Comparison of ENCODE assay signal across 23 cellular contexts in the genomic region with DNA sequence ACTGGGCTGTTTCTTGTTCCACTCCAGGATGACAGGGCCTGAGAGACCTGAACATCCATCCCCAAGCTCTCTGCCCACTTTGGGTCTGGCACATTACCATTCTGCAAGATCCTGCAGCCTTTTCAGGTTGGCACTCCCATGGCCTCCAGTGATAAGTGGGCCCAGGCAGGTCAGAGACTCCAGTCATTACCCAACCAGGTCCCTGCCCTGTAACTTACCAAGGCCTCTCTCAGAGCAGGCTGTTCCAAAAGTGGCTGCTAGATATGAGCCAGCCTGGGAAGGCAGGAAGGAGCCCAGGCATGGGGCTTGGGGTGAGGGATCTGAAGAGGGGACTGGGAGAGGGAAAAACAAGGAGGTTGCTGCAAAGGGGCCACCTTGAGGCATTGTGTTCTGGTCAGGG.
"Had no signal": no experiment of that assay in that cellular context is flagged by ENCODE, and none has a peak within 500 bp of the region (broad histone marks: within the 10 kb centered on the region; RNA-seq: fewer than 3 reads in every experiment).

No MANE protein-coding gene starts in this region.

- H3K27ac ChIP-seq: dorsolateral prefrontal cortex, gastroesophageal sphincter, hepatocyte, pancreas, psoas muscle, thoracic aorta had no signal

- H3K9me3 Mint-ChIP-seq: activated T-cell treated with anti-CD3 and anti-CD28 coated beads, Interleukin-2, amount 50 U/mL, for 24 hours; activated T-helper 17 cell treated with anti-CD3 and anti-CD28 coated beads, Interleukin-2, amount 50 U/mL, for 72 hours; natural killer cell treated with Interleukin-12 subunit alpha and Interleukin-12 subunit beta and Interleukin-15 and Interleukin-18, amount 100 ng/mL, for 72 hours had no signal

- H3K4me3 Mint-ChIP-seq: activated T-cell treated with anti-CD3 and anti-CD28 coated beads, Interleukin-2, amount 50 U/mL, for 24 hours; activated T-helper 17 cell treated with anti-CD3 and anti-CD28 coated beads, Interleukin-2, amount 50 U/mL, for 72 hours; effector memory CD8-positive, alpha-beta T cell; natural killer cell treated with Interleukin-12 subunit alpha and Interleukin-12 subunit beta and Interleukin-15 and Interleukin-18, amount 100 ng/mL, for 72 hours; T-cell had no signal

- H3K4me1 Mint-ChIP-seq: activated T-helper 17 cell treated with anti-CD3 and anti-CD28 coated beads, Interleukin-2, amount 50 U/mL, for 72 hours had no signal

- H3K4me1 ChIP-seq: gastroesophageal sphincter, pancreas had no signal

- FAIRE-seq: pancreas, urothelium cell line had no signal

- H3K9me3 ChIP-seq: pancreas had no signal

- H2AFZ ChIP-seq: hepatocyte had no signal

- H3K27me3 ChIP-seq: dorsolateral prefrontal cortex, gastroesophageal sphincter, hepatocyte, pancreas had no signal

- H3K36me3 Mint-ChIP-seq: natural killer cell treated with Interleukin-12 subunit alpha and Interleukin-12 subunit beta and Interleukin-15 and Interleukin-18, amount 100 ng/mL, for 72 hours had no signal

- H3K27me3 Mint-ChIP-seq: activated T-cell treated with anti-CD3 and anti-CD28 coated beads, Interleukin-2, amount 50 U/mL, for 24 hours; activated T-helper 17 cell treated with anti-CD3 and anti-CD28 coated beads, Interleukin-2, amount 50 U/mL, for 72 hours; T-cell had no signal

- H3K4me3 ChIP-seq: dorsolateral prefrontal cortex, gastroesophageal sphincter, hepatocyte, mucosa of descending colon, pancreas, psoas muscle, thoracic aorta had no signal

- H3K36me3 ChIP-seq: thoracic aorta had no signal

- H3K27ac Mint-ChIP-seq: activated T-cell treated with anti-CD3 and anti-CD28 coated beads, Interleukin-2, amount 50 U/mL, for 24 hours; activated T-helper 17 cell treated with anti-CD3 and anti-CD28 coated beads, Interleukin-2, amount 50 U/mL, for 72 hours; effector memory CD8-positive, alpha-beta T cell; natural killer cell treated with Interleukin-12 subunit alpha and Interleukin-12 subunit beta and Interleukin-15 and Interleukin-18, amount 100 ng/mL, for 72 hours; T-cell had no signal

- H3K4me2 ChIP-seq: hepatocyte had no signal

- DNase-seq: activated CD4-positive, alpha-beta T cell treated with anti-CD3 and anti-CD28 coated beads for 4 hours; activated CD8-positive, alpha-beta memory T cell treated with anti-CD3 and anti-CD28 coated beads for 24 hours; activated naive CD4-positive, alpha-beta T cell; activated T-cell treated with anti-CD3 and anti-CD28 coated beads, Interleukin-2, amount 50 U/mL, for 24 hours; amygdala; central memory CD4-positive, alpha-beta T cell; dorsolateral prefrontal cortex; effector memory CD8-positive, alpha-beta T cell; erythroblast; left ventricle myocardium superior; mucosa of descending colon; psoas muscle; stimulated activated CD4-positive, alpha-beta T cell treated with anti-CD3 and anti-CD28 coated beads, Interleukin-2, amount 100 ng/mL, for 48 hours; stimulated activated naive CD8-positive, alpha-beta T cell treated with anti-CD3 and anti-CD28 coated beads, Interleukin-15, Interleukin-2, amounts not matched to agents 100 U/mL and 50 U/mL, for 24 hours; T-cell; trophoblast cell had no signal

- ATAC-seq: activated T-helper 17 cell treated with anti-CD3 and anti-CD28 coated beads, Interleukin-2, amount 50 U/mL, for 72 hours; effector memory CD8-positive, alpha-beta T cell; gastroesophageal sphincter; left ventricle myocardium superior; mucosa of descending colon; natural killer cell treated with Interleukin-12 subunit alpha and Interleukin-12 subunit beta and Interleukin-15 and Interleukin-18, amount 100 ng/mL, for 72 hours; pancreas; psoas muscle; stimulated activated naive CD8-positive, alpha-beta T cell treated with anti-CD3 and anti-CD28 coated beads, Interleukin-15, Interleukin-2, amounts not matched to agents 100 U/mL and 50 U/mL, for 24 hours; T-cell had no signal
